In genomic region chr11:3109921-3110706, GRCh38 we compare ENCODE assay signal across 8 cellular contexts. TPM values are rescaled to one million over a fixed set of nuclear protein-coding genes. Genes with fewer than 3 reads are reported as not detected.
DNase-seq lines count a peak whose midpoint lies in the region; ATAC-seq and TF ChIP-seq lines count a peak whose summit lies in the region.

No MANE protein-coding gene starts in this region.

- H3K4me1 ChIP-seq in thyroid gland = no peaks in the 10 kb centered on the region

- TF ChIP-seq POLR2A in thyroid gland (IDR thresholded peaks at IDR 0.05) = no peak

- POLR2A ChIA-PET in HEK293T (lab: Yijun Ruan, JAX) = no interaction called here

- ATAC-seq in SK-N-SH treated with all-trans-retinoic acid at 6 μM for 48 hours (peak; percentile 74), GM18511 (IDR thresholded peaks at IDR 0.05; ENCODE audit: unreplicated experiment) (no peak), HG02610 (IDR thresholded peaks at IDR 0.05; ENCODE audit: unreplicated experiment) (no peak)

- no peak overlapping the region for H3K4me3 Mint-ChIP-seq in CD14-positive monocyte
- H3K4me3 Mint-ChIP-seq in chondrocyte (ENCODE audit: unreplicated experiment) = no peak overlapping the region

- DNase-seq in CD14-positive monocyte (ENCODE audit: low spot score) (peak; percentile 50), HEK293T (ENCODE audit: extremely low spot score) (peak; percentile 75), chondrocyte (ENCODE audit: low spot score) (no peak), lung microvascular endothelial cell (ENCODE audit: low read depth in 2 of 2) (peak; percentile 38 to 63), thyroid gland (peak; percentile 55 to 56)

- peaks cover 0 to 8% (median 5%) of the 10 kb centered on the region in 7 donors for H3K9me3 Mint-ChIP-seq in CD14-positive monocyte
- H3K9me3 Mint-ChIP-seq in chondrocyte (ENCODE audit: low read depth) = peaks cover 6% of the 10 kb centered on the region

- H3K4me3 ChIP-seq in thyroid gland (replicated peaks in 1 of 3) = no peak overlapping the region

- TF ChIP-seq CTCF in CD14-positive monocyte (IDR thresholded peaks at IDR 0.05) (peak; percentile 81), chondrocyte (IDR thresholded peaks at IDR 0.05) (peak; percentile 77), thyroid gland (IDR thresholded peaks at IDR 0.05) (peak; percentile 24 to 78 (median 54))

- intact Hi-C loops in CD14-positive monocyte (cut with micrococcal nuclease) = loop anchor here (5.0 to 10.0 kb wide), 2 partner anchors 52 to 105 kb away; partner anchors contain the start of gene MRGPRG (in 1 of the 2)
- intact Hi-C loops in thyroid gland (cut with DNase I) = loop anchor here (10.0 kb wide), 1 partner anchor 105 kb away; the partner anchor contains the start of gene MRGPRG

- no peak overlapping the region for H3K27ac ChIP-seq in thyroid gland

- H3K36me3 ChIP-seq in thyroid gland = no peaks in the 10 kb centered on the region

- H3K36me3 Mint-ChIP-seq in CD14-positive monocyte (peaks cover 26 to 61% of the 10 kb centered on the region in 2 donors), chondrocyte (ENCODE audit: low read depth) (peaks cover 24% of the 10 kb centered on the region)

- H3K27ac Mint-ChIP-seq in CD14-positive monocyte = peak overlapping the region in 3 of 7 donors; percentile 15 to 68 (median 63)
- no peak overlapping the region for H3K27ac Mint-ChIP-seq in chondrocyte (ENCODE audit: unreplicated experiment)

- WGBS in thyroid gland, 2 donors = 61 to 72% methylated on average over 3 to 8 of the region's 14 CpGs

- H3K27me3 ChIP-seq in thyroid gland = no peaks in the 10 kb centered on the region

- peaks cover 37% of the 10 kb centered on the region for H3K4me1 Mint-ChIP-seq in CD14-positive monocyte
- H3K4me1 Mint-ChIP-seq in chondrocyte (ENCODE audit: low read depth) = peaks cover 8% of the 10 kb centered on the region

- H3K27me3 Mint-ChIP-seq in CD14-positive monocyte (ENCODE audit: low read depth in 3 of 3) (peaks cover 0 to 6% (median 2%) of the 10 kb centered on the region in 3 donors), chondrocyte (ENCODE audit: low read depth) (no peaks in the 10 kb centered on the region)

- no peaks in the 10 kb centered on the region for H3K9me3 ChIP-seq in thyroid gland

- CTCF ChIA-PET in HEK293T (lab: Yijun Ruan, JAX) = interaction anchor here (1.0 kb wide), 1 partner anchor 19 kb away, joined by 3 read pairs; no protein-coding TSS in a partner anchor

TF ChIP-seq in HEK293T, 16 proteins besides CTCF, POLR2A, EP300 and RAD21:
- no peak for TF ChIP-seq ZNF384 (IDR thresholded peaks at IDR 0.05)
- TF ChIP-seq ARNT (IDR thresholded peaks at IDR 0.05) = no peak
- no peak for TF ChIP-seq TARDBP (IDR thresholded peaks at IDR 0.05)

TF ChIP-seq in SK-N-SH treated with all-trans-retinoic acid at 6 μM for 48 hours, 23 proteins besides CTCF, POLR2A, EP300 and RAD21:
- TF ChIP-seq ZNF70 (CRISPR knock-in tag; IDR thresholded peaks at IDR 0.05) (no peak), TCF4 (CRISPR knock-in tag; IDR thresholded peaks at IDR 0.05; ENCODE audit: borderline replicate concordance) (no peak), ZFP3 (CRISPR knock-in tag; IDR thresholded peaks at IDR 0.05) (no peak), PPARA (CRISPR knock-in tag; IDR thresholded peaks at IDR 0.05; ENCODE audit: borderline replicate concordance) (no peak), RARB (CRISPR knock-in tag; IDR thresholded peaks at IDR 0.05) (no peak), ZNF8 (CRISPR knock-in tag; IDR thresholded peaks at IDR 0.05) (no peak), CREB5 (CRISPR knock-in tag; IDR thresholded peaks at IDR 0.05; ENCODE audit: low read depth) (no peak), ARNTL (CRISPR knock-in tag; IDR thresholded peaks at IDR 0.05; ENCODE audit: borderline replicate concordance, low read depth) (no peak), PATZ1 (CRISPR knock-in tag; IDR thresholded peaks at IDR 0.05; ENCODE audit: borderline replicate concordance) (no peak), TSHZ2 (CRISPR knock-in tag; IDR thresholded peaks at IDR 0.05) (no peak), POU6F1 (CRISPR knock-in tag; IDR thresholded peaks at IDR 0.05; ENCODE audit: borderline replicate concordance, low read depth) (no peak), SNAI2 (CRISPR knock-in tag; IDR thresholded peaks at IDR 0.05) (no peak), ESRRG (CRISPR knock-in tag; IDR thresholded peaks at IDR 0.05) (no peak), ISL1 (CRISPR knock-in tag; IDR thresholded peaks at IDR 0.05) (no peak), TOX (CRISPR knock-in tag; IDR thresholded peaks at IDR 0.05; ENCODE audit: borderline replicate concordance) (no peak), CSDC2 (CRISPR knock-in tag; IDR thresholded peaks at IDR 0.05) (no peak)

RNA-seq across cellular contexts. Expression of gene CARS1, which starts 52.9 kb away (rescaled TPM):
- 10 to 100 TPM; 30.9 to 35.7 TPM for polyA plus RNA-seq in CD14-positive monocyte
- 49.3 to 106 TPM (median 101 TPM) in 3 replicates for total RNA-seq in chondrocyte
- 27.7 and 42.1 TPM in 2 replicates for total RNA-seq in lung microvascular endothelial cell
- 10 to 100 TPM; 36.7 to 56.2 (median 50.1) TPM for total RNA-seq in thyroid gland

RNA-seq across cellular contexts. Expression of gene OSBPL5, which starts 55.0 kb away (rescaled TPM):
- 1 to 10 TPM; 3.1 to 6.8 TPM for polyA plus RNA-seq in CD14-positive monocyte
- total RNA-seq in chondrocyte = 43.9 to 78.9 TPM (median 47.6 TPM) in 3 replicates
- 32.0 and 62.9 TPM in 2 replicates for total RNA-seq in lung microvascular endothelial cell
- 10 to 100 TPM; 24.2 to 46.7 (median 34.4) TPM for total RNA-seq in thyroid gland
